8 cellular contexts compared by ENCODE assay signal in the genomic region with DNA sequence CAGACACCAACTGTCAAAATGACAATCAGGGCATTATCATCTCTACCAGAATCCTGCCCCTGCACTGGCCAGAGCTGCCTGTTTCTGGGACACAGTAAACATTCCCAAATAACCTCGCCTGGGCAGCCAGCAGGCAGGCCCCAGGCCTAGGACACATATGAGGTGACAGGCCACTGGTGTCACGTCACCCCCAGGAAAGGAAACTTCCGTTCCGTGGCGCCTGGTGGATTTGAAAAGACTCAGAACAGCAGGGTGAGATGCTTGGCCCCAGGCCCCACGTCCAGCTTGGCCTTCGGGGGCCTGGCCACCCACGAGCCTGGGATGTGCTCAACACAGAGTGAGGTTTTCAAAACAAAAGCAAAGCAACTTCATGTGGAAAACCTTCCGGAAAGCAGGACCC. TPM values are rescaled to one million over a fixed set of nuclear protein-coding genes. Genes with fewer than 3 reads are reported as not detected.
DNase-seq lines count a peak whose midpoint lies in the region; ATAC-seq and TF ChIP-seq lines count a peak whose summit lies in the region.

No MANE protein-coding gene starts in this region.

- H3K4me1 Mint-ChIP-seq in glutamatergic neuron (ENCODE audit: low read depth, unreplicated experiment): peaks cover 42% of the 10 kb centered on the region

- peak overlapping the region; percentile 70 for H3K4me2 ChIP-seq in SU-DHL-6 (ENCODE audit: low read depth, low read length, poor library complexity, severe bottlenecking)

- H3K27ac ChIP-seq in SU-DHL-6 (ENCODE audit: low read depth, low read length): no peak overlapping the region

- H3K36me3 ChIP-seq in SU-DHL-6 (ENCODE audit: low read length): no peaks in the 10 kb centered on the region

- H3K27me3 ChIP-seq in SU-DHL-6 (ENCODE audit: low read length): no peaks in the 10 kb centered on the region

- peaks cover 8% of the 10 kb centered on the region for H3K27me3 Mint-ChIP-seq in glutamatergic neuron (ENCODE audit: unreplicated experiment)

- H3K9ac ChIP-seq in SU-DHL-6 (ENCODE audit: low read length): peak overlapping the region; percentile 58

- H3K9me3 ChIP-seq in SU-DHL-6 (ENCODE audit: insufficient read depth, low read length): no peaks in the 10 kb centered on the region

- H3K9me2 ChIP-seq in SU-DHL-6 (replicated peaks; ENCODE audit: insufficient read depth, low read length): no peaks in the 10 kb centered on the region

- TF ChIP-seq CTCF in GM12864 (IDR thresholded peaks at IDR 0.05; ENCODE audit: low read depth, low read length, missing control alignments): no peak
- TF ChIP-seq CTCF in SU-DHL-6 (IDR thresholded peaks at IDR 0.05; ENCODE audit: insufficient read depth, low read length, poor library complexity, severe bottlenecking): no peak
- no peak for TF ChIP-seq CTCF in glutamatergic neuron (IDR thresholded peaks at IDR 0.05; ENCODE audit: partially characterized antibody, unreplicated experiment)

- H3K27ac Mint-ChIP-seq in glutamatergic neuron (ENCODE audit: unreplicated experiment): peak overlapping the region; percentile 99

- no peaks in the 10 kb centered on the region for H3K36me3 Mint-ChIP-seq in glutamatergic neuron (ENCODE audit: unreplicated experiment)

- no peak overlapping the region for H2AFZ ChIP-seq in SU-DHL-6 (ENCODE audit: low read depth, low read length, severe bottlenecking)

- H3K4me3 Mint-ChIP-seq in glutamatergic neuron (ENCODE audit: unreplicated experiment): peak overlapping the region; percentile 87

- peak; percentile 51 for ATAC-seq in sciatic nerve
- ATAC-seq in HG02759 (IDR thresholded peaks at IDR 0.05; ENCODE audit: unreplicated experiment): no peak
- ATAC-seq in GM19467 (IDR thresholded peaks at IDR 0.05; ENCODE audit: unreplicated experiment): no peak
- no peak for ATAC-seq in HG02678 (IDR thresholded peaks at IDR 0.05; ENCODE audit: unreplicated experiment)

- H3F3A ChIP-seq in SU-DHL-6 (ENCODE audit: insufficient read depth): peaks cover 8% of the 10 kb centered on the region

- no peak for DNase-seq in GM12864 (ENCODE audit: low read depth)
- DNase-seq in glutamatergic neuron: no peak
- DNase-seq in sciatic nerve (ENCODE audit: low spot score): peak; percentile 68
- no peak for DNase-seq in NOMO-1 (lab: John Stamatoyannopoulos, UW; ENCODE audit: unreplicated experiment in 2 of 2)

- intact Hi-C loops in sciatic nerve (cut with DNase I): no loop called here

- H3K9me3 Mint-ChIP-seq in glutamatergic neuron (ENCODE audit: unreplicated experiment): peaks cover 20% of the 10 kb centered on the region

- no peaks in the 10 kb centered on the region for H3K79me2 ChIP-seq in SU-DHL-6 (ENCODE audit: insufficient read depth, low read length)

- H3K4me3 ChIP-seq in GM12864 (ENCODE audit: low read depth, low read length) (peak overlapping the region; percentile 92), SU-DHL-6 (ENCODE audit: insufficient read depth, low read length, poor library complexity, severe bottlenecking) (peak overlapping the region; percentile 60)

- no peaks in the 10 kb centered on the region for H4K20me1 ChIP-seq in SU-DHL-6 (ENCODE audit: low read depth, low read length)

RNA-seq across cellular contexts. Expression of a gene that starts 1.3 kb away (rescaled TPM):
- total RNA-seq in glutamatergic neuron (ENCODE audit: unreplicated experiment) (192 TPM), sciatic nerve (35.8 TPM)
